8 cellular contexts compared by ENCODE assay signal in the genomic region with DNA sequence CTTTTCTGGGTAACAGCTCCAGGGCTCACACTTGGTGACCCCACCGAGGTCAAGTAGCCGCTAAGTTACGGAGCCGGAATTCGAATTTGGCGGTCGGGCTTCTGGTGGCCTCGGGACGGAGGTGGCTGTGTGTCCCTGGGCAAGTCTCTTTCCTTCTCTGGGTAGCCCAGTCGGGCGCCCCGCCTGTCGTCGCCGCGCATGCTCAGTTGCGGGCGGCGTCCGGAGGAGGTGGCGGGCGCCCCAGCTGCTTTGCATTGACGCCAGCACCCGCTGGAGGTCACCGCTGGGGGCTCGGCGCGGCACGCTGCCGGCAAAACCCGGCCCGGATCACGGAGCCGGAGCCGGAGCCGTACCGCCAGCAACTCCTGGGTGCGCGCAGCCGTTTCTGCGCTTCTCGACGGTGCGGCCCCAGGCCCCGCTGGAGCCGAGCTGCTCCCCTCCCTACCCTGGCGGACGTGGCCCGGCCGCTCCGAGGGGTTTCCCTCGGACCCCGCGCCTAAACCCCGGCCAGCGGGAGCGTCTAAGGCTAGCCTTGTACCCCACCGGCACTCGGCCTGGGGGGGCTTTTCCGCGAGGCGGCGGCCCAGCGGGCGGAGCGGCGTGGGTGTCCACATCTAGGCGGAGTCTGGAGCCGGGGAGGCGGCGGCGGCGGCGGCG. TPM values are rescaled to one million over a fixed set of nuclear protein-coding genes. Genes with fewer than 3 reads are reported as not detected.
DNase-seq lines count a peak whose midpoint lies in the region; ATAC-seq and TF ChIP-seq lines count a peak whose summit lies in the region.

No MANE protein-coding gene starts in this region.

- no peaks in the 10 kb centered on the region for H3K27me3 Mint-ChIP-seq in activated B cell treated with CpG ODN at 0.5 μM for 24 hours
- H3K27me3 Mint-ChIP-seq in central memory CD8-positive, alpha-beta T cell, result no peaks in the 10 kb centered on the region

- no peaks in the 10 kb centered on the region for H3K27me3 ChIP-seq in kidney epithelial cell (ENCODE audit: control insufficient read depth, insufficient read depth, low read length)

- H3K4me3 Mint-ChIP-seq in activated B cell treated with CpG ODN at 0.5 μM for 24 hours, result peak overlapping the region; percentile 94
- peak overlapping the region; percentile 91 for H3K4me3 Mint-ChIP-seq in central memory CD8-positive, alpha-beta T cell

- peak; percentile 100 for DNase-seq in AG08396 (ENCODE audit: low spot score)
- peak; percentile 85 for DNase-seq in NCI-H2227 treated with DMSO at 0.1 percent for 48 hours (lab: John Stamatoyannopoulos, UW)
- peak; percentile 98 for DNase-seq in activated B cell treated with CpG ODN at 0.5 μM for 24 hours
- DNase-seq in central memory CD8-positive, alpha-beta T cell (ENCODE audit: low spot score in 2 of 2), result peak; percentile 93 to 95
- DNase-seq in kidney epithelial cell (ENCODE audit: low read depth), result peak; percentile 73
- DNase-seq in stimulated activated CD4-positive, alpha-beta T cell treated with anti-CD3 and anti-CD28 coated beads, Interleukin-15, amount 100 ng/mL, for 24 hours, result peak; percentile 95

- H3K36me3 ChIP-seq in kidney epithelial cell (ENCODE audit: control insufficient read depth, insufficient read depth, low read length), result no peaks in the 10 kb centered on the region

- H3K9me3 Mint-ChIP-seq in activated B cell treated with CpG ODN at 0.5 μM for 24 hours, result no peaks in the 10 kb centered on the region
- no peaks in the 10 kb centered on the region for H3K9me3 Mint-ChIP-seq in central memory CD8-positive, alpha-beta T cell

- peaks cover 2% of the 10 kb centered on the region for H3K36me3 Mint-ChIP-seq in activated B cell treated with CpG ODN at 0.5 μM for 24 hours (ENCODE audit: low read depth)
- H3K36me3 Mint-ChIP-seq in central memory CD8-positive, alpha-beta T cell (ENCODE audit: insufficient read depth), result peaks cover 16% of the 10 kb centered on the region

- peak; percentile 45 for ATAC-seq in GM18873 (IDR thresholded peaks at IDR 0.05; ENCODE audit: low FRiP score, unreplicated experiment)
- peak; percentile 58 for ATAC-seq in HG03139 (IDR thresholded peaks at IDR 0.05; ENCODE audit: unreplicated experiment)
- peak; percentile 78 for ATAC-seq in activated B cell treated with CpG ODN at 0.5 μM for 24 hours (ENCODE audit: low read depth)
- peak; percentile 80 for ATAC-seq in central memory CD8-positive, alpha-beta T cell (replicated peaks; ENCODE audit: extremely low read depth, poor library complexity, severe bottlenecking)

- H3K27ac Mint-ChIP-seq in activated B cell treated with CpG ODN at 0.5 μM for 24 hours, result peak overlapping the region; percentile 93
- peak overlapping the region; percentile 91 for H3K27ac Mint-ChIP-seq in central memory CD8-positive, alpha-beta T cell (ENCODE audit: low read depth)

- POLR2A ChIA-PET in activated B cell treated with CpG ODN at 0.5 μM for 24 hours (lab: Charles Lee), result interaction anchor here (0.6 to 3.5 kb wide), 27 partner anchors 8 to 706 kb away, joined by 3 to 22 read pairs (median 4); partner anchors contain the start of genes NMB, SEC11A, WDR73 and ZSCAN2

- CTCF ChIA-PET in activated B cell treated with CpG ODN at 0.5 μM for 24 hours (lab: Charles Lee), result interaction anchor here (1.0 to 1.4 kb wide), 5 partner anchors 24 to 410 kb away, joined by 3 to 4 read pairs (median 3); no protein-coding TSS in a partner anchor

- intact Hi-C loops in activated B cell treated with CpG ODN at 0.5 μM for 24 hours (cut with micrococcal nuclease), result loop anchor here (1.0 to 5.0 kb wide), 7 partner anchors 10 to 711 kb away; partner anchors contain the start of genes NMB and WDR73

- TF ChIP-seq CTCF in activated B cell treated with CpG ODN at 0.5 μM for 24 hours (IDR thresholded peaks at IDR 0.05) (no peak), kidney epithelial cell (IDR thresholded peaks at IDR 0.05; ENCODE audit: insufficient read depth, low read length, poor library complexity, severe bottlenecking) (no peak)

- peak overlapping the region; percentile 68 for H3K4me3 ChIP-seq in kidney epithelial cell (ENCODE audit: low read depth, low read length)

- H3K4me1 Mint-ChIP-seq in activated B cell treated with CpG ODN at 0.5 μM for 24 hours, result peaks cover 39% of the 10 kb centered on the region
- peaks cover 29% of the 10 kb centered on the region for H3K4me1 Mint-ChIP-seq in central memory CD8-positive, alpha-beta T cell

RNA-seq across cellular contexts. Expression of gene PDE8A, which starts 0.5 kb away (rescaled TPM):
- total RNA-seq in activated B cell treated with CpG ODN at 0.5 μM for 24 hours (25.1 and 32.3 TPM in 2 replicates), kidney epithelial cell (26.7 and 31.5 TPM in 2 replicates)

Comparison
In these comparisons a context has a peak if more than half of its experiments do, and no peak if none do; other contexts are left out.
1. Peak in every context shown above with its lines: DNase-seq, ATAC-seq and H3K4me3 ChIP-seq.